In the genomic region with DNA sequence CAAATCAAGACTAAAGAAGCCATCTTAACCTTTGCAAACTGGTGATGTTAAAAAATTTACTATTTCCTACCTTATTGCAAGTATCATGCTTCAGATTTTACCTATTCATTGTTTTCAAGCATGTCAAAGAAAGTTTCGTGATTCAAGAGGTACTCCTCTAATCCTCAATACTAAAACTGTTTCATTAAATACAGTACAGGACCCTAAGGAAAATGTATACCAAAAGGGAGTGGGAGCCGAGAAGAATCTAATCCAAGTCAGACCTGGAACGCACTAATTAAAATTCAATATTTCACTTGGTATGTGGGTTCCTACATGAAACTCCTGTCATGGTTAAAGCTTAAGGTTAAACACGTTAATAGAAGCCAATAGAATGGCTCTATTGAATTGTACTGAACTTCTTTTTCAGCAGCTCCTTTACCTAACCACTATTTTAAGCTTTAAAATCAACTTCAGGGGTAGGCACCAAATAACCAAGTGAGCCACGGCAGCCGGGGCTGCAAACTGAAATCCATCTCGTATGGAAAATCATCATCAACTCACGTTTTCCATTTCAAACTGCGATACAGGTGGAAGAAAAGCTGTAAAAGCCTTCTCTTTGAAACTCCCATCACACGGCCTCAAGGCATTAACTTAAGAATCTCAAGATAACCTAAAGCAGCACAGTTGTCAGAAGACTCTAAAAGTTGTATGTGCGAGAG, we compare ENCODE assay signal across 8 cellular contexts.
DNase-seq lines count a peak whose midpoint lies in the region; ATAC-seq and TF ChIP-seq lines count a peak whose summit lies in the region.

No MANE protein-coding gene starts in this region.

- peak overlapping the region; percentile 72 for H3K4me3 ChIP-seq in SJCRH30

- H3K27me3 Mint-ChIP-seq in mesothelial cell of epicardium (ENCODE audit: low read depth) (no peaks in the 10 kb centered on the region), type B pancreatic cell (peaks cover 17% of the 10 kb centered on the region)

- H3K27me3 ChIP-seq in SJCRH30 = no peaks in the 10 kb centered on the region

- peaks cover 3% of the 10 kb centered on the region; the same call in 1 of the 2 replicates for H3K9me3 ChIP-seq in SJCRH30 (replicated peaks)

- H3K4me1 Mint-ChIP-seq in mesothelial cell of epicardium (peaks cover 26% of the 10 kb centered on the region), type B pancreatic cell (ENCODE audit: unreplicated experiment) (peaks cover 22% of the 10 kb centered on the region)

- TF ChIP-seq CTCF in mesothelial cell of epicardium (IDR thresholded peaks at IDR 0.05; ENCODE audit: unreplicated experiment) = no peak
- TF ChIP-seq CTCF in type B pancreatic cell (conservative IDR thresholded peaks at IDR 0.05) = no peak
- no peak for TF ChIP-seq CTCF in omental fat pad (IDR thresholded peaks at IDR 0.05)

- peak overlapping the region; percentile 75 for H3K27ac ChIP-seq in SJCRH30
- H3K27ac ChIP-seq in caudate nucleus (ENCODE audit: low read depth, low read length) = peak overlapping the region; percentile 94

- H3K36me3 ChIP-seq in SJCRH30 = no peaks in the 10 kb centered on the region

- ATAC-seq in omental fat pad (ENCODE audit: low FRiP score) = no peak

- H3K27ac Mint-ChIP-seq in mesothelial cell of epicardium (peak overlapping the region; percentile 97), type B pancreatic cell (peak overlapping the region; percentile 85)

- peak overlapping the region; percentile 90 for H3K4me3 Mint-ChIP-seq in mesothelial cell of epicardium
- peak overlapping the region; percentile 96 for H3K4me3 Mint-ChIP-seq in type B pancreatic cell

- H3K36me3 Mint-ChIP-seq in mesothelial cell of epicardium (peaks cover 9% of the 10 kb centered on the region), type B pancreatic cell (peaks cover 11% of the 10 kb centered on the region)

- DNase-seq in NCI-H510A treated with DMSO at 0.1 percent for 48 hours (lab: John Stamatoyannopoulos, UW) (peak; percentile 13), NCI-H510A (lab: John Stamatoyannopoulos, UW) (no peak), SJCRH30 (peak in 1 of 2 experiments; percentile 42), caudate nucleus (lab: John Stamatoyannopoulos, UW) (peak in 2 of 61 donors; percentile 28 to 35), mesothelial cell of epicardium (ENCODE audit: low spot score in 2 of 2, unreplicated experiment in 2 of 2) (no peak), type B pancreatic cell (ENCODE audit: extremely low spot score, unreplicated experiment) (no peak), omental fat pad (ENCODE audit: low spot score) (no peak), foreskin melanocyte (no peak)

- peaks cover 5% of the 10 kb centered on the region for H3K9me3 Mint-ChIP-seq in mesothelial cell of epicardium
- peaks cover 10% of the 10 kb centered on the region for H3K9me3 Mint-ChIP-seq in type B pancreatic cell

- no peaks in the 10 kb centered on the region for H3K4me1 ChIP-seq in SJCRH30
